ENCODE assay signal across 7 cellular contexts in genomic region chr15:77902855-77903760, GRCh38.
A peak's percentile ranks its signal among the peaks of the same experiment; 100 is the strongest.
DNase-seq lines count a peak whose midpoint lies in the region; ATAC-seq and TF ChIP-seq lines count a peak whose summit lies in the region.
"Not testable (repeated sequence)": the region's sequence is repeated elsewhere in the genome, so short reads cannot be mapped to it uniquely, and the experiment has no call there.

No MANE protein-coding gene starts in this region.

- dilution Hi-C loops in IMR-90 (cut with HindIII; ENCODE audit: low sequenced_read_pairs, unreplicated experiment) = not testable (repeated sequence)

- H3K9me3 ChIP-seq in IMR-90 (ENCODE audit: control insufficient read depth, insufficient read depth, low read length) = not testable (repeated sequence)

- POLR2A ChIA-PET in IMR-90 (lab: Charles Lee; ENCODE audit: unreplicated experiment) = not testable (repeated sequence)

- H2BK15ac ChIP-seq in IMR-90 (ENCODE audit: low read depth, low read length) = not testable (repeated sequence)

- CTCF ChIA-PET in IMR-90 (lab: Yijun Ruan, JAX) = interaction anchor here (0.6 kb wide), 1 partner anchor 336 kb away, joined by 3 read pairs; no protein-coding TSS in a partner anchor

- H3K27ac ChIP-seq in IMR-90 (ENCODE audit: insufficient read depth, low read length) = not testable (repeated sequence)

- peak; percentile 61 for TF ChIP-seq RAD21 in IMR-90 (IDR thresholded peaks at IDR 0.05; ENCODE audit: low read length)

- H2AFZ ChIP-seq in IMR-90 (replicated peaks; ENCODE audit: low read length, poor library complexity) = not testable (repeated sequence)

- not testable (repeated sequence) for H4K20me1 ChIP-seq in IMR-90 (ENCODE audit: insufficient read depth, low read length)

- TF ChIP-seq CTCF in IMR-90 (conservative IDR thresholded peaks at IDR 0.05; ENCODE audit: low read depth, low read length) (peak; percentile 57), epithelial cell of esophagus (IDR thresholded peaks at IDR 0.05; ENCODE audit: insufficient read depth, low read depth, low read length, missing control alignments) (peak; percentile 69), kidney epithelial cell (IDR thresholded peaks at IDR 0.05; ENCODE audit: insufficient read depth, low read length, poor library complexity, severe bottlenecking) (peak; percentile 72)

- not testable (repeated sequence) for H3K36me3 ChIP-seq in IMR-90 (ENCODE audit: control insufficient read depth, insufficient read depth, low read length); kidney epithelial cell (ENCODE audit: control insufficient read depth, insufficient read depth, low read length)

- 5% methylated on average over 6 of the region's 13 CpGs; no CpG with 5 or more reads in 1 of the 2 experiments for WGBS in IMR-90 (ENCODE audit: extremely low coverage in 2 of 2, insufficient read length in 1 of 2), 2 experiments

- H4K5ac ChIP-seq in IMR-90 (ENCODE audit: low read depth, low read length) = not testable (repeated sequence)

- peaks cover 15% of the 10 kb centered on the region; the same call in 1 of the 2 replicates for H3K27me3 ChIP-seq in IMR-90 (ENCODE audit: control insufficient read depth, insufficient read depth, low read length)
- not testable (repeated sequence) for H3K27me3 ChIP-seq in kidney epithelial cell (ENCODE audit: control insufficient read depth, insufficient read depth, low read length)

- not testable (repeated sequence) for H3K79me1 ChIP-seq in IMR-90 (ENCODE audit: low read depth in 1 of 2, low read length in 2 of 2)

- not testable (repeated sequence) for H3K14ac ChIP-seq in IMR-90 (replicated peaks; ENCODE audit: low read depth, low read length)

- H3K4me2 ChIP-seq in IMR-90 (ENCODE audit: low read depth, low read length) = not testable (repeated sequence)

- not testable (repeated sequence) for H4K8ac ChIP-seq in IMR-90 (ENCODE audit: low read depth in 2 of 2, low read length in 2 of 2)

- intact Hi-C loops in IMR-90 (cut with micrococcal nuclease) = loop anchor here (5.0 kb wide), 1 partner anchor 339 kb away; no protein-coding TSS in a partner anchor
- intact Hi-C loops in sciatic nerve (cut with DNase I) = not testable (repeated sequence)

- not testable (repeated sequence) for H3K4me3 ChIP-seq in IMR-90 (ENCODE audit: insufficient read depth, low read depth, low read length); epithelial cell of esophagus (ENCODE audit: low read length); kidney epithelial cell (ENCODE audit: low read depth, low read length)

- H2BK5ac ChIP-seq in IMR-90 (ENCODE audit: low read depth, low read length, poor library complexity, severe bottlenecking) = not testable (repeated sequence)

- not testable (repeated sequence) for H3K4ac ChIP-seq in IMR-90 (ENCODE audit: low read depth, low read length)

- not testable (repeated sequence) for H3K23ac ChIP-seq in IMR-90 (ENCODE audit: low read depth, low read length)

- H3K4me1 ChIP-seq in IMR-90 (ENCODE audit: control insufficient read depth, insufficient read depth, low read length) = not testable (repeated sequence)

- DNase-seq in ELF-1 (ENCODE audit: low read depth, low spot score) (peak; percentile 30), SKM-1 treated with dmso at 0.1 percent for 144 hours (lab: John Stamatoyannopoulos, UW; ENCODE audit: unreplicated experiment) (peak; percentile 8), epithelial cell of esophagus (ENCODE audit: low read depth) (peak; percentile 15), sciatic nerve (ENCODE audit: low spot score) (peak; percentile 53)
- DNase-seq in IMR-90; kidney epithelial cell (ENCODE audit: low read depth): not testable (repeated sequence)
- DNase-seq in activated naive CD4-positive, alpha-beta T cell treated with anti-CD3 and anti-CD28 coated beads, Interleukin-2, amount 50 U/mL, for 16 hours = peak; percentile 28

- H2AK5ac ChIP-seq in IMR-90 (ENCODE audit: low read depth, low read length) = not testable (repeated sequence)

- BruUV-seq in IMR-90 (replicated peaks; lab: Mats Ljungman, UMichigan) = not testable (repeated sequence)

- peak; percentile 77 for ATAC-seq in IMR-90 (ENCODE audit: low read depth)
- peak; percentile 12 for ATAC-seq in sciatic nerve

- not testable (repeated sequence) for H4K91ac ChIP-seq in IMR-90 (ENCODE audit: insufficient read depth, low read depth, low read length)

- not testable (repeated sequence) for H2BK20ac ChIP-seq in IMR-90 (ENCODE audit: low read depth, low read length)

- not testable (repeated sequence) for H2AK9ac ChIP-seq in IMR-90 (replicated peaks; ENCODE audit: low read depth, low read length, poor library complexity)

- not testable (repeated sequence) for H3K56ac ChIP-seq in IMR-90 (ENCODE audit: extremely low read depth, insufficient read depth, low read length)

- in situ Hi-C loops in IMR-90 (cut with MboI; ENCODE audit: low sequenced_read_pairs) = not testable (repeated sequence)

- H3K18ac ChIP-seq in IMR-90 (ENCODE audit: low read depth, low read length) = not testable (repeated sequence)

- not testable (repeated sequence) for TF ChIP-seq POLR2A in IMR-90 (IDR thresholded peaks at IDR 0.05; ENCODE audit: low read depth, low read length)

- H3K9ac ChIP-seq in IMR-90 (ENCODE audit: low read depth, low read length) = not testable (repeated sequence)

- H3K9me1 ChIP-seq in IMR-90 (ENCODE audit: insufficient read depth, low read length) = not testable (repeated sequence)

- H2BK120ac ChIP-seq in IMR-90 (ENCODE audit: low read depth, low read length) = not testable (repeated sequence)

TF ChIP-seq in IMR-90, 13 proteins besides CTCF, POLR2A, EP300 and RAD21:
- TF ChIP-seq SMC3 (IDR thresholded peaks at IDR 0.05; ENCODE audit: low read depth, low read length) = peak; percentile 39
